1 cellular context compared by ENCODE assay signal in the genomic region with DNA sequence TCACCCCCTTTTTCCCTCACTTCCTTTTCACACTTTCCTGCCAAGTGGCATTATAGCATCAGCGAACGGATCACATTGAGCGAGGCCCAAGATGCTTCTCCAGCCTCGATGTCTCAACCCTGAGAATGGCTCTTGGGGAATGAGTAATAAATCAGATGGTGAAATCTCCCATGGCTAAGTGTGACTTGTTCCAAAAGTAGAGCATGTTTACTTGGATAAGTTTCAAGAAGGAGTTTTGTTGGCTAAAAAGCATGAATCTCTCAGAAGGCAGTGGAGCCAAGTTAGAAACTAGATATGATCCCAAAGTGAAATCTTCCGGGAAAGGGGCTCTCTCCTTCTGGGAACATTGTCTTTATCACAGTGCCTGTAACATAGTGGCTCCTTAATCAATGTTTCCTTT.
TF ChIP-seq lines count a peak whose summit lies in the region.

No MANE protein-coding gene starts in this region.

TF ChIP-seq in HepG2, 621 proteins besides CTCF, POLR2A, EP300 and RAD21 (continued from another document):
- no peak for TF ChIP-seq TRIM22 (IDR thresholded peaks at IDR 0.05)
- TF ChIP-seq PLSCR1 (CRISPR knock-in tag; IDR thresholded peaks at IDR 0.05; ENCODE audit: borderline replicate concordance) = no peak
- no peak for TF ChIP-seq YY1 (IDR thresholded peaks at IDR 0.05; ENCODE audit: insufficient read depth, insufficient replicate concordance, low read depth, low read length)
- no peak for TF ChIP-seq KDM4B (CRISPR knock-in tag; IDR thresholded peaks at IDR 0.05)
- no peak for TF ChIP-seq STAG1 (CRISPR knock-in tag; IDR thresholded peaks at IDR 0.05)
- TF ChIP-seq ZNF790 (CRISPR knock-in tag; IDR thresholded peaks at IDR 0.05; ENCODE audit: borderline replicate concordance) = no peak
- TF ChIP-seq MTF1 (CRISPR knock-in tag; IDR thresholded peaks at IDR 0.05) = no peak
- no peak for TF ChIP-seq THAP9 (CRISPR knock-in tag; IDR thresholded peaks at IDR 0.05; ENCODE audit: borderline replicate concordance)
- TF ChIP-seq TCF12 (IDR thresholded peaks at IDR 0.05) = no peak
- TF ChIP-seq TCF12 (CRISPR knock-in tag; IDR thresholded peaks at IDR 0.05) = no peak
